In genomic region chr4:147418206-147418605, GRCh38 we compare ENCODE assay signal across 30 cellular contexts.
"Had no signal": no experiment of that assay in that cellular context is flagged by ENCODE, and none has a peak within 500 bp of the region (broad histone marks: within the 10 kb centered on the region; RNA-seq: fewer than 3 reads in every experiment).

No MANE protein-coding gene starts in this region.

- ATAC-seq: heart left ventricle; left colon; naive thymus-derived CD4-positive, alpha-beta T cell; natural killer cell treated with Interleukin-12 subunit alpha and Interleukin-12 subunit beta and Interleukin-15 and Interleukin-18, amount 100 ng/mL, for 72 hours; psoas muscle; right cardiac atrium; sciatic nerve; stimulated activated memory B cell treated with anti-CD40 and anti-IgM and Interleukin-4, amounts not matched to agents 10 μg/mL and 1 μg/mL and 100 μg/mL, for 72 hours; stimulated activated naive CD8-positive, alpha-beta T cell treated with anti-CD3 and anti-CD28 coated beads, Interleukin-15, amount 100 ng/mL, for 72 hours; upper lobe of right lung had no signal

- H3K27ac ChIP-seq: heart left ventricle, left ventricle myocardium inferior, parathyroid adenoma, psoas muscle, upper lobe of right lung had no signal

- H3K4me3 ChIP-seq: heart left ventricle, left ventricle myocardium inferior, lung, psoas muscle, smooth muscle cell, upper lobe of right lung had no signal

- H3K9me3 ChIP-seq: psoas muscle, upper lobe of right lung had no signal

- H3K27me3 ChIP-seq: heart left ventricle, upper lobe of right lung had no signal

- H3K4me1 ChIP-seq: heart left ventricle, left ventricle myocardium inferior, parathyroid adenoma, psoas muscle, upper lobe of right lung had no signal

- H3K4me1 Mint-ChIP-seq: immature natural killer cell; mesothelial cell of epicardium; neural crest cell; stimulated activated memory B cell treated with anti-CD40 and anti-IgM and Interleukin-4, amounts not matched to agents 10 μg/mL and 1 μg/mL and 100 μg/mL, for 72 hours; stimulated activated naive CD8-positive, alpha-beta T cell treated with anti-CD3 and anti-CD28 coated beads, Interleukin-15, amount 100 ng/mL, for 72 hours had no signal

- H3K36me3 ChIP-seq: heart left ventricle, left ventricle myocardium inferior, upper lobe of right lung had no signal

- H3K9ac ChIP-seq: parathyroid adenoma had no signal

- H3K27ac Mint-ChIP-seq: immature natural killer cell; mesothelial cell of epicardium; naive thymus-derived CD4-positive, alpha-beta T cell; natural killer cell treated with Interleukin-12 subunit alpha and Interleukin-12 subunit beta and Interleukin-15 and Interleukin-18, amount 100 ng/mL, for 72 hours; stimulated activated memory B cell treated with anti-CD40 and anti-IgM and Interleukin-4, amounts not matched to agents 10 μg/mL and 1 μg/mL and 100 μg/mL, for 72 hours; stimulated activated naive CD8-positive, alpha-beta T cell treated with anti-CD3 and anti-CD28 coated beads, Interleukin-15, amount 100 ng/mL, for 72 hours had no signal

- H3K27me3 Mint-ChIP-seq: natural killer cell treated with Interleukin-12 subunit alpha and Interleukin-12 subunit beta and Interleukin-15 and Interleukin-18, amount 100 ng/mL, for 72 hours; stimulated activated memory B cell treated with anti-CD40 and anti-IgM and Interleukin-4, amounts not matched to agents 10 μg/mL and 1 μg/mL and 100 μg/mL, for 72 hours; stimulated activated naive CD8-positive, alpha-beta T cell treated with anti-CD3 and anti-CD28 coated beads, Interleukin-15, amount 100 ng/mL, for 72 hours had no signal

- DNase-seq: heart left ventricle; hypothalamus; immature natural killer cell; kidney; left colon; left ventricle myocardium inferior; mesendoderm; naive thymus-derived CD4-positive, alpha-beta T cell; nucleus accumbens; psoas muscle; right cardiac atrium; stimulated activated CD4-positive, alpha-beta T cell treated with anti-CD3 and anti-CD28 coated beads, Interleukin-1b, Interleukin-23, amount 100 ng/mL, for 48 hours; stimulated activated CD4-positive, alpha-beta T cell treated with anti-CD3 and anti-CD28 coated beads, Interleukin-2, amount 100 ng/mL, for 48 hours; stimulated activated CD4-positive, alpha-beta T cell treated with anti-CD3 and anti-CD28 coated beads, Interleukin-4, amount 100 ng/mL, for 4 hours; stimulated activated CD8-positive, alpha-beta memory T cell treated with anti-CD3 and anti-CD28 coated beads, Interleukin-4, amount 100 ng/mL, for 48 hours; stimulated activated naive CD4-positive, alpha-beta T cell treated with Interleukin-2 at 50 U/mL for 16 hours; stimulated activated naive CD8-positive, alpha-beta T cell treated with anti-CD3 and anti-CD28 coated beads, Interleukin-15, amount 100 ng/mL, for 72 hours; substantia nigra; trophoblast cell; upper lobe of right lung had no signal

- H3K4me3 Mint-ChIP-seq: immature natural killer cell; mesothelial cell of epicardium; naive thymus-derived CD4-positive, alpha-beta T cell; natural killer cell treated with Interleukin-12 subunit alpha and Interleukin-12 subunit beta and Interleukin-15 and Interleukin-18, amount 100 ng/mL, for 72 hours; neural crest cell; stimulated activated memory B cell treated with anti-CD40 and anti-IgM and Interleukin-4, amounts not matched to agents 10 μg/mL and 1 μg/mL and 100 μg/mL, for 72 hours; stimulated activated naive CD8-positive, alpha-beta T cell treated with anti-CD3 and anti-CD28 coated beads, Interleukin-15, amount 100 ng/mL, for 72 hours had no signal

- FAIRE-seq: islet of Langerhans, kidney, urothelium cell line had no signal

- H3K36me3 Mint-ChIP-seq: immature natural killer cell; naive thymus-derived CD4-positive, alpha-beta T cell; natural killer cell treated with Interleukin-12 subunit alpha and Interleukin-12 subunit beta and Interleukin-15 and Interleukin-18, amount 100 ng/mL, for 72 hours; stimulated activated memory B cell treated with anti-CD40 and anti-IgM and Interleukin-4, amounts not matched to agents 10 μg/mL and 1 μg/mL and 100 μg/mL, for 72 hours had no signal

- H3K9me3 Mint-ChIP-seq: stimulated activated naive CD8-positive, alpha-beta T cell treated with anti-CD3 and anti-CD28 coated beads, Interleukin-15, amount 100 ng/mL, for 72 hours had no signal
